In the genomic region with DNA sequence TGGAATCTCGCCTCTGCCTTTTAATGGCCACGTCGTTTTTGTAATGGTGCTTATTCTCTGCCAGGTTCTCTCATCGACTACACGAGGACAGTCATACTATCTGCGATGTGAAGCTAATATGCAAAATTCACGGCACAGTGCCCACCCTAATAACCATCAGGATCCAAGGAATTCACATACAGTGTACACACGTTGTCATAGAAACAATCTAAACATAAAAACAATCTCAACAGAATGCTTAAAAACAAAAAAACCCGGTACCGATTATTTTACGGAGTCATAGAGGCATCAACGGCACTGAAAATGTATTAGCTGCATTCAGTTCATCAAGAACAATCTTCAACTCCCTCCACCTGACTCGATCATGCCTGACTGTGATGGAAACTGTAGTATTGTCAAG, we compare ENCODE assay signal across 8 cellular contexts. TPM values are rescaled to one million over a fixed set of nuclear protein-coding genes. Genes with fewer than 3 reads are reported as not detected.
A peak's percentile ranks its signal among the peaks of the same experiment; 100 is the strongest.
DNase-seq lines count a peak whose midpoint lies in the region; ATAC-seq, FAIRE-seq and TF ChIP-seq lines count a peak whose summit lies in the region.

No MANE protein-coding gene starts in this region.

- H3K36me3 ChIP-seq in A673 (ENCODE audit: insufficient read depth, low read length, poor library complexity, severe bottlenecking), result no peaks in the 10 kb centered on the region
- peaks cover 16% of the 10 kb centered on the region for H3K36me3 ChIP-seq in HUES64 (ENCODE audit: insufficient read depth, low read length)
- H3K36me3 ChIP-seq in GM12878 (ENCODE audit: control insufficient read depth in 2 of 2, insufficient read depth in 2 of 2, low read length in 1 of 2), result peaks cover 0 to 4% of the 10 kb centered on the region in 2 experiments; a peak in 2 of 4 replicates
- H3K36me3 ChIP-seq in thyroid gland, result peaks cover 0 to 9% of the 10 kb centered on the region in 2 donors

- peak overlapping the region; percentile 96 for H3K4me2 ChIP-seq in GM12878 (ENCODE audit: control insufficient read depth, insufficient read depth)

- H3K4me1 ChIP-seq in A673 (ENCODE audit: insufficient read depth, low read length, poor library complexity, severe bottlenecking) (peaks cover 9% of the 10 kb centered on the region), HUES64 (ENCODE audit: insufficient read depth, low read length) (peaks cover 7% of the 10 kb centered on the region), GM12878 (ENCODE audit: control insufficient read depth, insufficient read depth, low read length) (peaks cover 10% of the 10 kb centered on the region), thyroid gland (peaks cover 6 to 8% of the 10 kb centered on the region in 2 donors)

- H3K4me3 ChIP-seq in A673 (ENCODE audit: low read depth, low read length, poor library complexity, severe bottlenecking), result peak overlapping the region; percentile 64
- peak overlapping the region; percentile 79 for H3K4me3 ChIP-seq in HUES64 (ENCODE audit: low read length)
- peak overlapping the region; percentile 86 for H3K4me3 ChIP-seq in GM12878
- H3K4me3 ChIP-seq in thyroid gland (replicated peaks in 1 of 3), result peak overlapping the region; percentile 37 to 49 (median 44)

- no peaks in the 10 kb centered on the region for H3K27me3 ChIP-seq in A673 (replicated peaks; ENCODE audit: insufficient read depth, low read depth, low read length, poor library complexity)
- no peaks in the 10 kb centered on the region for H3K27me3 ChIP-seq in HUES64 (ENCODE audit: insufficient read depth, low read length)
- no peaks in the 10 kb centered on the region for H3K27me3 ChIP-seq in GM12878 (replicated peaks in 1 of 2; ENCODE audit: control insufficient read depth in 2 of 2, insufficient read depth in 2 of 2, low read length in 1 of 2)
- H3K27me3 ChIP-seq in thyroid gland, result no peaks in the 10 kb centered on the region

- ATAC-seq in GM18868 (IDR thresholded peaks at IDR 0.05; ENCODE audit: unreplicated experiment) (peak; percentile 2), GM12878 (peak; percentile 34)

- intact Hi-C loops in A673 (cut with micrococcal nuclease; ENCODE audit: unreplicated experiment), result loop anchor here (2.0 to 5.0 kb wide), 4 partner anchors 57 to 519 kb away; no protein-coding TSS in a partner anchor
- intact Hi-C loops in GM12878 (cut with micrococcal nuclease; ENCODE audit: unreplicated experiment), result loop anchor here (1.0 to 5.0 kb wide), 7 partner anchors 208 to 724 kb away; partner anchors contain the start of genes MKRN1, NDUFB2 and SSBP1
- intact Hi-C loops in thyroid gland (cut with DNase I), result loop anchor here (5.0 to 10.0 kb wide), 4 partner anchors 87 to 499 kb away; partner anchors contain the start of gene ADCK2

- no peak for TF ChIP-seq EP300 in GM12878 (IDR thresholded peaks at IDR 0.05; ENCODE audit: borderline replicate concordance in 1 of 2, control insufficient read depth in 1 of 2, low read depth in 2 of 2, low read length in 2 of 2)

- H4K20me1 ChIP-seq in GM12878 (ENCODE audit: control insufficient read depth, insufficient read depth), result no peaks in the 10 kb centered on the region

- no peak for DNase-seq in A673 (ENCODE audit: low spot score)
- no peak for DNase-seq in GM12878 (ENCODE audit: low read depth, low spot score)
- DNase-seq in left kidney (ENCODE audit: low read depth, low spot score), result peak; percentile 77
- DNase-seq in thyroid gland, result no peak
- DNase-seq in GM10266 (ENCODE audit: extremely low spot score), result no peak
- DNase-seq in NCI-H2196 treated with DMSO at 0.1 percent for 48 hours (lab: John Stamatoyannopoulos, UW; ENCODE audit: unreplicated experiment), result no peak

- H3K9ac ChIP-seq in HUES64 (ENCODE audit: low read depth, low read length), result peak overlapping the region; percentile 86
- peak overlapping the region; percentile 87 for H3K9ac ChIP-seq in GM12878 (ENCODE audit: control insufficient read depth, insufficient read depth, low read length)

- H3K27ac ChIP-seq in A673 (ENCODE audit: low read depth, low read length, poor library complexity, severe bottlenecking), result peak overlapping the region; percentile 77
- peak overlapping the region; percentile 69 for H3K27ac ChIP-seq in HUES64 (ENCODE audit: low read depth, low read length)
- peak overlapping the region; percentile 95 for H3K27ac ChIP-seq in GM12878 (ENCODE audit: control insufficient read depth, insufficient read depth)
- peak overlapping the region; percentile 23 to 82 (median 82) for H3K27ac ChIP-seq in thyroid gland

- POLR2A ChIA-PET in A673 (lab: Charles Lee; ENCODE audit: low non-redundant PET), result no interaction called here
- POLR2A ChIA-PET in GM12878 (lab: Charles Lee), result interaction anchor here (0.6 to 1.1 kb wide), 5 partner anchors 87 to 636 kb away, joined by 3 to 5 read pairs (median 3); no protein-coding TSS in a partner anchor

- peak overlapping the region; percentile 99 for H2AFZ ChIP-seq in GM12878 (ENCODE audit: control insufficient read depth, low read depth, low read length)

- CTCF ChIA-PET in A673 (lab: Charles Lee) (interaction anchor here (1.0 to 1.4 kb wide), 2 partner anchors 203 to 218 kb away, joined by 3 to 5 read pairs; no protein-coding TSS in a partner anchor), GM12878 (lab: Yijun Ruan, JAX) (interaction anchor here (0.8 to 7.5 kb wide), 19 partner anchors 11 to 728 kb away, joined by 3 to 166 read pairs (median 5); partner anchors contain the start of genes ADCK2, BRAF and SSBP1)

- no peak for FAIRE-seq in GM12878 (lab: Jason Lieb, UNC)

- WGBS in HUES64, result 11% methylated on average over 13 of the region's 13 CpGs
- 4% methylated on average over 13 of the region's 13 CpGs for WGBS in GM12878 (ENCODE audit: insufficient coverage, insufficient replicate concordance, low lambda C conversion rate, missing lambda C conversion rate)
- WGBS in thyroid gland, 2 donors, result 7% methylated on average over 13 of the region's 13 CpGs

- H3K9me3 ChIP-seq in A673 (ENCODE audit: low read depth, low read length, poor library complexity, severe bottlenecking) (no peaks in the 10 kb centered on the region), HUES64 (ENCODE audit: insufficient read depth, low read depth, low read length) (peaks cover 3% of the 10 kb centered on the region; the same call in 1 of the 2 replicates), GM12878 (replicated peaks; ENCODE audit: control insufficient read depth, insufficient read depth, low read length) (peaks cover 3% of the 10 kb centered on the region; the same call in 1 of the 3 replicates), thyroid gland (no peaks in the 10 kb centered on the region)

- TF ChIP-seq RAD21 in GM12878 (IDR thresholded peaks at IDR 0.05; ENCODE audit: insufficient read depth, low read depth, low read length), result no peak

- BruUV-seq in A673 (replicated peaks; lab: Mats Ljungman, UMichigan) (no TSS peak), GM12878 (replicated peaks; lab: Mats Ljungman, UMichigan) (no TSS peak)

- SMC1A ChIA-PET in GM12878 (lab: Charles Lee; ENCODE audit: uncharacterized antibody, unreplicated experiment), result interaction anchor here (0.6 to 10.8 kb wide), 13 partner anchors 10 to 636 kb away, joined by 3 to 134 read pairs (median 4); no protein-coding TSS in a partner anchor

- peaks cover 21% of the 10 kb centered on the region for H3K79me2 ChIP-seq in GM12878 (ENCODE audit: control insufficient read depth, insufficient read depth, low read length)

- RAD21 ChIA-PET in GM12878 (lab: Charles Lee; ENCODE audit: unreplicated experiment), result interaction anchor here (0.9 to 5.7 kb wide), 9 partner anchors 188 to 724 kb away, joined by 3 to 88 read pairs (median 7); partner anchors contain the start of gene SSBP1

- TF ChIP-seq POLR2A in GM12878 (IDR thresholded peaks at IDR 0.05; ENCODE audit: low read depth, low read length) (no peak), thyroid gland (IDR thresholded peaks at IDR 0.05) (no peak)

- TF ChIP-seq CTCF in A673 (conservative IDR thresholded peaks at IDR 0.05; ENCODE audit: low read depth, low read length) (no peak), GM12878 (IDR thresholded peaks at IDR 0.05 in 2 of 3, conservative IDR thresholded peaks at IDR 0.05 in 1 of 3; ENCODE audit: control insufficient read depth in 2 of 3, extremely low read depth in 1 of 3, insufficient read depth in 1 of 3, low read depth in 3 of 3, low read length in 3 of 3) (no peak), thyroid gland (IDR thresholded peaks at IDR 0.05) (no peak), GM10266 (IDR thresholded peaks at IDR 0.05; ENCODE audit: control insufficient read depth, insufficient read depth, low read depth, missing control alignments) (no peak)

- in situ Hi-C loops in GM12878 (cut with MboI), result loop anchor here (5.0 to 10.0 kb wide), 4 partner anchors 202 to 721 kb away; partner anchors contain the start of genes ADCK2 and SSBP1

RNA-seq across cellular contexts. Expression of gene MRPS33, which starts 0.7 kb away (rescaled TPM):
- total RNA-seq in A673 (2021) (61.3 and 66.0 TPM in 2 replicates), GM12878 (2014; rRNA removed) (48.4 and 70.9 TPM in 2 replicates), GM12878 (2014; rRNA removed; fragmentation: Illumina TruSeq; extraction: Trizol) (107 and 114 TPM in 2 replicates), GM12878 (2021) (87.8 and 92.0 TPM in 2 replicates), thyroid gland (10 to 100 TPM; 22.2 to 39.4 (median 28.5) TPM)
- 45.3 TPM for polyA plus RNA-seq in HUES64 (2013, experiment 1 of 2)
- polyA plus RNA-seq in HUES64 (2013, experiment 2 of 2), result 47.8 TPM
- 9.5 and 9.6 TPM in 2 replicates for total RNA-seq in GM12878 (2013; cell fraction: nucleolus; rRNA removed)
- polyA plus RNA-seq in GM12878 (2011; ENCODE audit: low read depth), result 79.9 TPM
- polyA plus RNA-seq in GM12878 (2011; rRNA removed) (126 and 177 TPM in 2 replicates), GM12878 (2014; fragmentation: Illumina TruSeq; extraction: Trizol) (121 and 154 TPM in 2 replicates), GM12878 (2014; fragmentation: Nextera tagmentation; extraction: Ambion mirVana) (100 to 1,000 TPM; 336 to 372 TPM), GM12878 (2014; rRNA removed) (71.3 and 81.1 TPM in 2 replicates), GM12878 (2016; fragmentation: Nextera tagmentation; extraction: Ambion mirVana) (100 to 1,000 TPM; 151 to 170 TPM)
- 26.4 and 45.6 TPM in 2 replicates for polyA plus RNA-seq in GM12878 (2011; cell fraction: cytosol; rRNA removed)
- 23.9 and 32.5 TPM in 2 replicates for polyA plus RNA-seq in GM12878 (2011; cell fraction: nucleus; rRNA removed)
- polyA plus RNA-seq in GM12878 (2012), result 100 and 133 TPM in 2 replicates
- polyA minus RNA-seq in GM12878 (2011; rRNA and poly(A)+ RNA removed), result 25.9 and 47.7 TPM in 2 replicates
- polyA minus RNA-seq in GM12878 (2011; cell fraction: cytosol; rRNA and poly(A)+ RNA removed), result 8.4 and 9.0 TPM in 2 replicates
- polyA minus RNA-seq in GM12878 (2011; cell fraction: nucleus; rRNA and poly(A)+ RNA removed), result 4.0 and 6.7 TPM in 2 replicates

RNA-seq across cellular contexts. Expression of gene TMEM178B, which starts 59.8 kb away (rescaled TPM):
- total RNA-seq in A673 (2021) (1.1 and 2.8 TPM in 2 replicates), GM12878 (2014; rRNA removed) (0.05 and 0.06 TPM in 2 replicates), GM12878 (2014; rRNA removed; fragmentation: Illumina TruSeq; extraction: Trizol) (0.04 and 0.05 TPM in 2 replicates), GM12878 (2021) (0.03 and 0.05 TPM in 2 replicates), thyroid gland (10 to 100 TPM in 3 of 4 donors, 1 to 10 TPM in 1; 7.7 to 49.9 (median 25.9) TPM)
- polyA plus RNA-seq in HUES64 (2013, experiment 1 of 2), result 4.1 TPM
- polyA plus RNA-seq in HUES64 (2013, experiment 2 of 2), result 4.1 TPM
- total RNA-seq in GM12878 (2013; cell fraction: nucleolus; rRNA removed), result 5.4 and 5.8 TPM in 2 replicates
- polyA plus RNA-seq in GM12878 (2011; ENCODE audit: low read depth), result 0.12 TPM
- polyA plus RNA-seq in GM12878 (2011; rRNA removed) (1.1 and 1.2 TPM in 2 replicates), GM12878 (2014; fragmentation: Illumina TruSeq; extraction: Trizol) (0.03 TPM in 2 replicates), GM12878 (2014; fragmentation: Nextera tagmentation; extraction: Ambion mirVana) (under 1 TPM; 0.02 to 0.03 TPM), GM12878 (2014; rRNA removed) (0.01 TPM in 2 replicates), GM12878 (2016; fragmentation: Nextera tagmentation; extraction: Ambion mirVana) (not detected)
- 0.67 and 0.81 TPM in 2 replicates for polyA plus RNA-seq in GM12878 (2011; cell fraction: cytosol; rRNA removed)
- 0.97 and 2.1 TPM in 2 replicates for polyA plus RNA-seq in GM12878 (2011; cell fraction: nucleus; rRNA removed)
- polyA plus RNA-seq in GM12878 (2012), result 0.14 and 0.17 TPM in 2 replicates
- 1.7 and 1.8 TPM in 2 replicates for polyA minus RNA-seq in GM12878 (2011; rRNA and poly(A)+ RNA removed)
- 0.31 and 0.40 TPM in 2 replicates for polyA minus RNA-seq in GM12878 (2011; cell fraction: cytosol; rRNA and poly(A)+ RNA removed)
- 0.96 and 0.97 TPM in 2 replicates for polyA minus RNA-seq in GM12878 (2011; cell fraction: nucleus; rRNA and poly(A)+ RNA removed)
